ENCODE assay signal across 9 cellular contexts in the genomic region with DNA sequence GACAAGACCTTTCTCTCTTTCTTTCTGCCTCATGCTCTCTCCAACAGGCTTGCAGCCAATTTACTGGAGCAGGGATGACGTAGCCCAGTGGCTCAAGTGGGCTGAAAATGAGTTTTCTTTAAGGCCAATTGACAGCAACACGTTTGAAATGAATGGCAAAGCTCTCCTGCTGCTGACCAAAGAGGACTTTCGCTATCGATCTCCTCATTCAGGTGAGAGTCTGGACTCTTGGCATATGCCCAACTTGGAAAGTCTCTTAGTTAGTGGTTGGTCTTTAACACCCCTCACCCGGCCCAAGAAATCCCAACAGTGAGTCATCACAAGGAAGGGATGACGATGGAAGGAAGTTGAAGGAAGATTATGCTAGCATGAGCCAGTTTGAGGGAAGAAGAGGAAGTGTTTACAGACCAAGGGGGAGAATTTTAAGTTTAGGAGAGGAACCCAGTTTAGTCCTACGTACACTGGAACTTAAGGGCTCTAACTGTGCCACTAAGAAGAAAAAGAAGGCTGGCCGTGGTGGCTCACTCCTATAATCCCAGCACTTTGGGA.
DNase-seq lines count a peak whose midpoint lies in the region; ATAC-seq and TF ChIP-seq lines count a peak whose summit lies in the region.
"Had no signal": no experiment of that assay in that cellular context is flagged by ENCODE, and none has a peak within 500 bp of the region (broad histone marks: within the 10 kb centered on the region; RNA-seq: fewer than 3 reads in every experiment).

No MANE protein-coding gene starts in this region.

- intact Hi-C loops in colonic mucosa (cut with DNase I), result no loop called here

- CTCF ChIA-PET in T-cell (lab: Charles Lee), result interaction anchor here in 1 of 2 donors (1.3 kb wide), 1 partner anchor 194 kb away, joined by 3 read pairs; no protein-coding TSS in a partner anchor

- no peaks in the 10 kb centered on the region for H4K20me1 ChIP-seq in DND-41 (ENCODE audit: insufficient read depth, low read length)

- H3K4me2 ChIP-seq in DND-41 (ENCODE audit: insufficient read depth, low read length), result no peak overlapping the region

- H3K4me1 ChIP-seq in DND-41 (ENCODE audit: insufficient read depth, low read length) (no peaks in the 10 kb centered on the region), colonic mucosa (peaks cover 23% of the 10 kb centered on the region)

- H3K4me3 ChIP-seq in DND-41 (ENCODE audit: low read depth in 1 of 2, low read length in 2 of 2) (no peak overlapping the region), colonic mucosa (no peak overlapping the region)

- no peak for ATAC-seq in DND-41 (ENCODE audit: insufficient read depth, low read depth)
- no peak for ATAC-seq in naive thymus-derived CD8-positive, alpha-beta T cell
- no peak for ATAC-seq in T-cell (replicated peaks in 1 of 4)
- ATAC-seq: Panc1 had no signal

- H3K27ac Mint-ChIP-seq in neural crest cell (ENCODE audit: unreplicated experiment) (peak overlapping the region; percentile 9), T-cell (peak overlapping the region in 1 of 2 donors; percentile 28)
- peak overlapping the region in 1 of 10 donors; percentile 5 for H3K27ac Mint-ChIP-seq in naive thymus-derived CD8-positive, alpha-beta T cell

- H3K9me3 Mint-ChIP-seq in neural crest cell (peaks cover 2% of the 10 kb centered on the region), T-cell (no peaks in the 10 kb centered on the region)
- no peaks in the 10 kb centered on the region for H3K9me3 Mint-ChIP-seq in naive thymus-derived CD8-positive, alpha-beta T cell

- peaks cover 40% of the 10 kb centered on the region for H3K79me2 ChIP-seq in DND-41 (ENCODE audit: insufficient read depth, low read length)

- no peaks in the 10 kb centered on the region for H3K9me3 ChIP-seq in DND-41 (ENCODE audit: insufficient read depth, low read length, severe bottlenecking)
- no peaks in the 10 kb centered on the region for H3K9me3 ChIP-seq in colonic mucosa

- H2AFZ ChIP-seq in DND-41 (ENCODE audit: low read depth, low read length), result no peak overlapping the region

- H3K4me3 Mint-ChIP-seq in neural crest cell (no peak overlapping the region), T-cell (no peak overlapping the region)
- H3K4me3 Mint-ChIP-seq in naive thymus-derived CD8-positive, alpha-beta T cell, result no peak overlapping the region

- POLR2A ChIA-PET in naive thymus-derived CD8-positive, alpha-beta T cell (lab: Charles Lee), result no interaction called here
- POLR2A ChIA-PET in T-cell (lab: Charles Lee), result no interaction called here

- DNase-seq in DND-41, result no peak
- peak; percentile 58 for DNase-seq in NCI-H2196 treated with DMSO at 0.1 percent for 48 hours (lab: John Stamatoyannopoulos, UW; ENCODE audit: unreplicated experiment)
- DNase-seq in colonic mucosa, result peak; percentile 75
- no peak for DNase-seq in neural crest cell (ENCODE audit: low read depth, low spot score)
- no peak for DNase-seq in stimulated activated CD4-positive, alpha-beta T cell treated with anti-CD3 and anti-CD28 coated beads, Interleukin-4, amount 100 ng/mL, for 24 hours
- no peak for DNase-seq in NCI-H1694 (lab: John Stamatoyannopoulos, UW)
- DNase-seq in naive thymus-derived CD8-positive, alpha-beta T cell, result no peak
- DNase-seq in T-cell, result no peak

- H3K36me3 Mint-ChIP-seq in neural crest cell (ENCODE audit: low read depth) (peaks cover 19% of the 10 kb centered on the region), T-cell (peaks cover 49% of the 10 kb centered on the region)
- peaks cover 16 to 45% (median 33%) of the 10 kb centered on the region in 3 donors for H3K36me3 Mint-ChIP-seq in naive thymus-derived CD8-positive, alpha-beta T cell

- no peak overlapping the region for H3K9ac ChIP-seq in DND-41 (ENCODE audit: low read depth, low read length)
- H3K9ac ChIP-seq in colonic mucosa (ENCODE audit: low read depth in 2 of 2, low read length in 2 of 2), result peak overlapping the region in 1 of 2 donors; percentile 51

- peaks cover 84% of the 10 kb centered on the region for H3K36me3 ChIP-seq in DND-41 (ENCODE audit: insufficient read depth, low read length)
- H3K36me3 ChIP-seq in colonic mucosa, result no peaks in the 10 kb centered on the region

- H3K27me3 Mint-ChIP-seq in neural crest cell (ENCODE audit: low read depth) (no peaks in the 10 kb centered on the region), T-cell (no peaks in the 10 kb centered on the region)
- H3K27me3 Mint-ChIP-seq in naive thymus-derived CD8-positive, alpha-beta T cell, result no peaks in the 10 kb centered on the region

- H3K27me3 ChIP-seq in DND-41 (ENCODE audit: insufficient read depth, low read length, poor library complexity) (no peaks in the 10 kb centered on the region), colonic mucosa (no peaks in the 10 kb centered on the region)

- H3K27ac ChIP-seq in DND-41 (ENCODE audit: low read length) (peak overlapping the region; percentile 51), colonic mucosa (peak overlapping the region; percentile 75)

- TF ChIP-seq CTCF in DND-41 (IDR thresholded peaks at IDR 0.05; ENCODE audit: borderline replicate concordance, extremely low read depth, low read length, poor library complexity, severe bottlenecking) (no peak), colonic mucosa (IDR thresholded peaks at IDR 0.05) (no peak), neural crest cell (conservative IDR thresholded peaks at IDR 0.05) (no peak)

- H3K4me1 Mint-ChIP-seq in neural crest cell, result peaks cover under 1% of the 10 kb centered on the region
- peaks cover 0 to 50% (median 2%) of the 10 kb centered on the region in 4 donors for H3K4me1 Mint-ChIP-seq in naive thymus-derived CD8-positive, alpha-beta T cell
- peaks cover 17 to 32% (median 24%) of the 10 kb centered on the region in 3 donors for H3K4me1 Mint-ChIP-seq in T-cell

Comparison
In these comparisons a context has a peak if more than half of its experiments do, and no peak if none do; other contexts are left out.
1. DNase-seq: peak in NCI-H2196 treated with DMSO at 0.1 percent for 48 hours (single experiment) and colonic mucosa (single experiment); none in DND-41 (single experiment), neural crest cell (single experiment), stimulated activated CD4-positive, alpha-beta T cell treated with anti-CD3 and anti-CD28 coated beads, Interleukin-4, amount 100 ng/mL, for 24 hours (single experiment), NCI-H1694 (single experiment), naive thymus-derived CD8-positive, alpha-beta T cell (0 of 10) and T-cell (0 of 34).